Comparison of ENCODE assay signal across 28 cellular contexts in the genomic region with DNA sequence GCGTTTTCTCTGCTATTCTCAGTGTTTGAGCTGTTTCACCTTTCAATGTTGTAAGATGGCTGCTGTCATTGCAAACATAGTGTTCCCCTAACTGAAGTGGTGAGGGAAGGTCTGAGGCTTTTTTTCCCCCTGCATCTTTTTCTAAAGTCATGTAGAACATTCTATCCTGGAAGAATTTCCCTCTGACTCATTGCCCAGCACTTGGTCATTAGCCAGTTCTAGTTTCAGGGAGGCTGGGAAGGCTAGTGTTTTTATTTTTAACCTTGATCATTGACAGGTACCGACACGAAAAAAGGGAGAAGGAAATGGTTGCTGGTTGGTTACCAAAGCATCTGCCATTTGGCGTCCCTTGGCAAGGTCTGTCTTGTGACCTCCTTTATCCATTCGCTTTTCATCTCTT. TPM values are rescaled to one million over a fixed set of nuclear protein-coding genes. Genes with fewer than 3 reads are reported as not detected.
DNase-seq lines count a peak whose midpoint lies in the region; ATAC-seq, FAIRE-seq and TF ChIP-seq lines count a peak whose summit lies in the region.
"Had no signal": no experiment of that assay in that cellular context is flagged by ENCODE, and none has a peak within 500 bp of the region (broad histone marks: within the 10 kb centered on the region; RNA-seq: fewer than 3 reads in every experiment).

No MANE protein-coding gene starts in this region.

- H3K4me1 ChIP-seq in PC-3 (ENCODE audit: insufficient read depth, low read length) (peaks cover 6% of the 10 kb centered on the region), mammary epithelial cell (ENCODE audit: insufficient read depth, low read length) (peaks cover 12% of the 10 kb centered on the region), sigmoid colon (no peaks in the 10 kb centered on the region)
- H3K4me1 ChIP-seq: BLaER1 treated with 17β-estradiol and CSF1 and Interleukin-3, amounts not matched to agents 10 nM and 100 nM; gastrocnemius medialis; neural progenitor cell had no signal

- DNase-seq in PC-3 = peak; percentile 45
- peak; percentile 84 for DNase-seq in mammary epithelial cell
- DNase-seq in sigmoid colon = no peak
- DNase-seq in coronary artery (ENCODE audit: low spot score) = no peak
- DNase-seq in activated effector memory CD4-positive, alpha-beta T cell treated with anti-CD3 and anti-CD28 coated beads, Interleukin-2, amount 50 U/mL, for 16 hours = no peak
- DNase-seq: activated CD4-positive, alpha-beta memory T cell treated with anti-CD3 and anti-CD28 coated beads, Interleukin-2, amount 10 ng/mL, durations not matched to agents 7 days and 5 days; activated CD8-positive, alpha-beta memory T cell treated with anti-CD3 and anti-CD28 coated beads, Interleukin-2, amount 50 U/mL, for 48 hours; activated naive CD4-positive, alpha-beta T cell treated with anti-CD3 and anti-CD28 coated beads, Interleukin-2, amount 50 U/mL, for 16 hours; amygdala; DMS153; esophagus squamous epithelium; gastrocnemius medialis; H7; NCI-H1417 treated with DMSO at 0.1 percent for 48 hours; NCI-H2081; NCI-H2227 treated with DMSO at 0.1 percent for 48 hours; SHP77; stimulated activated CD4-positive, alpha-beta T cell treated with anti-CD3 and anti-CD28 coated beads, Interleukin-15, amount 100 ng/mL, for 24 hours; trophoblast cell had no signal

- H3K79me2 ChIP-seq in PC-3 (ENCODE audit: low read length) (no peaks in the 10 kb centered on the region), mammary epithelial cell (ENCODE audit: insufficient read depth, low read length) (peaks cover 2% of the 10 kb centered on the region)

- ATAC-seq in PC-3 = no peak; the same call in 1 of the 2 replicates
- no peak for ATAC-seq in GM18517 (IDR thresholded peaks at IDR 0.05; ENCODE audit: unreplicated experiment)
- ATAC-seq in HG03571 (IDR thresholded peaks at IDR 0.05; ENCODE audit: unreplicated experiment) = no peak
- ATAC-seq: gastrocnemius medialis; GM12878; sciatic nerve; stimulated activated effector memory CD8-positive, alpha-beta T cell treated with anti-CD3 and anti-CD28 coated beads, Interleukin-12 subunit alpha, Interleukin-12 subunit beta, amount 100 ng/mL, for 72 hours had no signal

- no peak overlapping the region for H3K27ac ChIP-seq in PC-3 (ENCODE audit: low read length)
- H3K27ac ChIP-seq in mammary epithelial cell (ENCODE audit: insufficient read depth, low read depth, low read length) = peak overlapping the region; percentile 48
- peak overlapping the region; percentile 33 to 68 (median 56) for H3K27ac ChIP-seq in sigmoid colon
- H3K27ac ChIP-seq in coronary artery = no peak overlapping the region
- H3K27ac ChIP-seq: BLaER1 treated with 17β-estradiol and CSF1 and Interleukin-3, amounts not matched to agents 10 nM and 100 nM; gastrocnemius medialis; KMS-11; neural progenitor cell had no signal

- H3K27me3 ChIP-seq in PC-3 (ENCODE audit: low read length) = no peaks in the 10 kb centered on the region
- no peaks in the 10 kb centered on the region for H3K27me3 ChIP-seq in mammary epithelial cell (ENCODE audit: insufficient read depth, low read length)
- H3K27me3 ChIP-seq in sigmoid colon = no peaks in the 10 kb centered on the region
- H3K27me3 ChIP-seq: esophagus squamous epithelium, gastrocnemius medialis had no signal

- TF ChIP-seq EP300 in sigmoid colon (IDR thresholded peaks at IDR 0.05) = no peak

- TF ChIP-seq CTCF in PC-3 (conservative IDR thresholded peaks at IDR 0.05; ENCODE audit: low read depth, low read length) (no peak), mammary epithelial cell (conservative IDR thresholded peaks at IDR 0.05 in 1 of 2, IDR thresholded peaks at IDR 0.05 in 1 of 2; ENCODE audit: extremely low read depth in 1 of 2, insufficient read depth in 1 of 2, low read depth in 1 of 2, low read length in 2 of 2) (no peak), sigmoid colon (IDR thresholded peaks at IDR 0.05) (no peak), coronary artery (IDR thresholded peaks at IDR 0.05) (no peak)

- BruUV-seq in PC-3 (replicated peaks; lab: Mats Ljungman, UMichigan) = no TSS peak
- BruUV-seq in mammary epithelial cell (replicated peaks; lab: Mats Ljungman, UMichigan) = no TSS peak

- peak; percentile 9 for FAIRE-seq in islet of Langerhans (lab: Jason Lieb, UNC)

- H2AFZ ChIP-seq in PC-3 (ENCODE audit: low read length) (no peak overlapping the region), mammary epithelial cell (ENCODE audit: low read depth, low read length) (peak overlapping the region; percentile 39)
- H2AFZ ChIP-seq: neural progenitor cell had no signal

- POLR2A ChIA-PET in PC-3 (lab: Charles Lee; ENCODE audit: unreplicated experiment) = no interaction called here

- H4K20me1 ChIP-seq in PC-3 (ENCODE audit: low read length) (no peaks in the 10 kb centered on the region), mammary epithelial cell (ENCODE audit: insufficient read depth, low read length) (no peaks in the 10 kb centered on the region)
- H4K20me1 ChIP-seq: BLaER1 treated with 17β-estradiol and CSF1 and Interleukin-3, amounts not matched to agents 10 nM and 100 nM had no signal

- H3K36me3 ChIP-seq in PC-3 (ENCODE audit: low read depth, low read length) = no peaks in the 10 kb centered on the region
- no peaks in the 10 kb centered on the region for H3K36me3 ChIP-seq in mammary epithelial cell (ENCODE audit: insufficient read depth, low read length)
- H3K36me3 ChIP-seq in sigmoid colon = no peaks in the 10 kb centered on the region
- H3K36me3 ChIP-seq: BLaER1 treated with 17β-estradiol and CSF1 and Interleukin-3, amounts not matched to agents 10 nM and 100 nM; esophagus squamous epithelium; gastrocnemius medialis; neural progenitor cell had no signal

- CTCF ChIA-PET in PC-3 (lab: Charles Lee) (no interaction called here), mammary epithelial cell (lab: Charles Lee; ENCODE audit: low non-redundant PET) (no interaction called here)

- no peaks in the 10 kb centered on the region for H3F3A ChIP-seq in PC-3 (ENCODE audit: low read length, unreplicated experiment)

- no peak for TF ChIP-seq POLR2A in sigmoid colon (IDR thresholded peaks at IDR 0.05)

- intact Hi-C loops in PC-3 (cut with micrococcal nuclease) = no loop called here
- intact Hi-C loops in mammary epithelial cell (cut with micrococcal nuclease) = no loop called here
- intact Hi-C loops in sigmoid colon (cut with DNase I) = loop anchor here (10.0 kb wide), 2 partner anchors 107 to 147 kb away; partner anchors contain the start of gene XK

- H3K4me2 ChIP-seq in PC-3 (ENCODE audit: low read length) = no peak overlapping the region
- H3K4me2 ChIP-seq in mammary epithelial cell (ENCODE audit: insufficient read depth, low read depth, low read length) = peak overlapping the region; percentile 60
- H3K4me2 ChIP-seq: BLaER1 treated with 17β-estradiol and CSF1 and Interleukin-3, amounts not matched to agents 10 nM and 100 nM; KMS-11; neural progenitor cell had no signal

- H3K9me2 ChIP-seq in PC-3 (replicated peaks; ENCODE audit: low read length) = no peaks in the 10 kb centered on the region

- in situ Hi-C loops in mammary epithelial cell (cut with MboI; ENCODE audit: low sequenced_read_pairs in 2 of 2) = no loop called here

- no peak overlapping the region for H3K9ac ChIP-seq in PC-3 (ENCODE audit: low read length)
- H3K9ac ChIP-seq in mammary epithelial cell (ENCODE audit: insufficient read depth, low read length) = no peak overlapping the region
- H3K9ac ChIP-seq: BLaER1 treated with 17β-estradiol and CSF1 and Interleukin-3, amounts not matched to agents 10 nM and 100 nM; KMS-11; neural progenitor cell had no signal

- WGBS in mammary epithelial cell (ENCODE audit: low coverage, missing lambda C conversion rate) = 31% methylated on average over 5 of the region's 5 CpGs
- WGBS in sigmoid colon, 2 donors = 79 to 89% methylated on average over 5 of the region's 5 CpGs

- H3K9me3 ChIP-seq in PC-3 (ENCODE audit: low read length) (no peaks in the 10 kb centered on the region), mammary epithelial cell (replicated peaks; ENCODE audit: insufficient read depth, low read length) (no peaks in the 10 kb centered on the region), sigmoid colon (no peaks in the 10 kb centered on the region)
- H3K9me3 ChIP-seq: BLaER1 treated with 17β-estradiol and CSF1 and Interleukin-3, amounts not matched to agents 10 nM and 100 nM; esophagus squamous epithelium; gastrocnemius medialis had no signal

- no peak overlapping the region for H3K4me3 ChIP-seq in PC-3 (ENCODE audit: low read length)
- no peak overlapping the region for H3K4me3 ChIP-seq in mammary epithelial cell (replicated peaks in 1 of 3; ENCODE audit: insufficient read depth in 1 of 3, low read depth in 2 of 3, low read length in 3 of 3)
- no peak overlapping the region for H3K4me3 ChIP-seq in sigmoid colon
- H3K4me3 ChIP-seq in coronary artery = no peak overlapping the region
- H3K4me3 ChIP-seq: BLaER1 treated with 17β-estradiol and CSF1 and Interleukin-3, amounts not matched to agents 10 nM and 100 nM; esophagus squamous epithelium; gastrocnemius medialis; GM12878; neural progenitor cell had no signal

- dilution Hi-C loops in mammary epithelial cell (cut with HindIII; ENCODE audit: low sequenced_read_pairs) = no loop called here

RNA-seq across cellular contexts. Expression of gene LANCL3, which starts 6.6 kb away (rescaled TPM):
- total RNA-seq in PC-3 (2014; rRNA removed) (0.26 and 0.52 TPM in 2 replicates), mammary epithelial cell (1 to 10 TPM; 1.2 to 1.4 TPM), sigmoid colon (1 to 10 TPM; 1.8 to 7.5 (median 6.3) TPM)
- polyA plus RNA-seq in mammary epithelial cell (1.2 TPM), sigmoid colon (1 to 10 TPM; 1.6 to 3.6 (median 2.8) TPM)
- 0.47 TPM for polyA minus RNA-seq in mammary epithelial cell
- total RNA-seq: GM12878 had no signal
- polyA plus RNA-seq: GM12878 had no signal

Comparison
In these comparisons a context has a peak if more than half of its experiments do, and no peak if none do; other contexts are left out.
1. DNase-seq: peak in PC-3 (single experiment) and mammary epithelial cell (single experiment); none in sigmoid colon (single experiment), coronary artery (single experiment) and activated effector memory CD4-positive, alpha-beta T cell treated with anti-CD3 and anti-CD28 coated beads, Interleukin-2, amount 50 U/mL, for 16 hours (single experiment).
2. H3K27ac ChIP-seq: peak in mammary epithelial cell (single experiment) and sigmoid colon (4 of 4); none in PC-3 (single experiment) and coronary artery (0 of 2).